ENCODE assay signal across 1 cellular context in genomic region chr9:37134166-37134565, GRCh38.
TF ChIP-seq lines count a peak whose summit lies in the region.

No MANE protein-coding gene starts in this region.

TF ChIP-seq in GM12878, 131 proteins besides CTCF, POLR2A, EP300 and RAD21 (continued from another document):
- TF ChIP-seq ATF2 (IDR thresholded peaks at IDR 0.05; ENCODE audit: low read length), result no peak
